In genomic region chr19:2950286-2951124, GRCh38 we compare ENCODE assay signal across 8 cellular contexts. TPM values are rescaled to one million over a fixed set of nuclear protein-coding genes. Genes with fewer than 3 reads are reported as not detected.
DNase-seq lines count a peak whose midpoint lies in the region; ATAC-seq and TF ChIP-seq lines count a peak whose summit lies in the region.

No MANE protein-coding gene starts in this region.

- peak overlapping the region; percentile 98 for H3K4me3 Mint-ChIP-seq in activated naive CD8-positive, alpha-beta T cell treated with anti-CD3 and anti-CD28 coated beads for 36 hours

- H3K9me3 Mint-ChIP-seq in activated naive CD8-positive, alpha-beta T cell treated with anti-CD3 and anti-CD28 coated beads for 36 hours: no peaks in the 10 kb centered on the region

- DNase-seq in GM10266 (ENCODE audit: extremely low spot score) (peak; percentile 97), NCI-H1092 treated with DMSO at 0.1 percent for 48 hours (lab: John Stamatoyannopoulos, UW) (peak; percentile 98), SKM-1 (lab: John Stamatoyannopoulos, UW; ENCODE audit: unreplicated experiment) (peak; percentile 95), glomerular visceral epithelial cell (ENCODE audit: extremely low spot score) (peak; percentile 100), occipital lobe (lab: John Stamatoyannopoulos, UW) (peak; percentile 99)
- peak; percentile 98 for DNase-seq in activated naive CD8-positive, alpha-beta T cell treated with anti-CD3 and anti-CD28 coated beads for 36 hours

- peak overlapping the region; percentile 91 for H3K27ac ChIP-seq in temporal lobe (ENCODE audit: low read depth, low read length)

- H3K27ac Mint-ChIP-seq in activated naive CD8-positive, alpha-beta T cell treated with anti-CD3 and anti-CD28 coated beads for 36 hours: peak overlapping the region; percentile 98

- peaks cover 14% of the 10 kb centered on the region for H3K4me1 Mint-ChIP-seq in activated naive CD8-positive, alpha-beta T cell treated with anti-CD3 and anti-CD28 coated beads for 36 hours

- TF ChIP-seq CTCF in GM10266 (IDR thresholded peaks at IDR 0.05; ENCODE audit: control insufficient read depth, insufficient read depth, low read depth, missing control alignments): no peak

- peaks cover 9% of the 10 kb centered on the region for H3K36me3 Mint-ChIP-seq in activated naive CD8-positive, alpha-beta T cell treated with anti-CD3 and anti-CD28 coated beads for 36 hours

- no peaks in the 10 kb centered on the region for H3K27me3 Mint-ChIP-seq in activated naive CD8-positive, alpha-beta T cell treated with anti-CD3 and anti-CD28 coated beads for 36 hours

- ATAC-seq in HG02623 (IDR thresholded peaks at IDR 0.05; ENCODE audit: unreplicated experiment): peak; percentile 93

RNA-seq across cellular contexts. Expression of gene ZNF77, which starts 5.7 kb away (rescaled TPM):
- 1 to 10 TPM; 3.4 to 3.5 TPM for total RNA-seq in activated naive CD8-positive, alpha-beta T cell treated with anti-CD3 and anti-CD28 coated beads for 36 hours
- total RNA-seq in occipital lobe (6.4 TPM), temporal lobe (4.7 TPM)

RNA-seq across cellular contexts. Expression of gene TLE6, which starts 26.9 kb away (rescaled TPM):
- total RNA-seq in activated naive CD8-positive, alpha-beta T cell treated with anti-CD3 and anti-CD28 coated beads for 36 hours: 1 to 10 TPM; 2.4 to 3.2 TPM
- total RNA-seq in occipital lobe (0.16 TPM), temporal lobe (0.98 TPM)

RNA-seq across cellular contexts. Expression of gene ZNF57, which starts 49.8 kb away (rescaled TPM):
- total RNA-seq in activated naive CD8-positive, alpha-beta T cell treated with anti-CD3 and anti-CD28 coated beads for 36 hours: 1 to 10 TPM; 4.2 to 5.3 TPM
- total RNA-seq in occipital lobe (5.0 TPM), temporal lobe (3.7 TPM)

Comparison
In these comparisons a context has a peak if more than half of its experiments do, and no peak if none do; other contexts are left out.
1. Peak in every context shown above with its lines: DNase-seq, ATAC-seq and H3K27ac ChIP-seq.